In the genomic region with DNA sequence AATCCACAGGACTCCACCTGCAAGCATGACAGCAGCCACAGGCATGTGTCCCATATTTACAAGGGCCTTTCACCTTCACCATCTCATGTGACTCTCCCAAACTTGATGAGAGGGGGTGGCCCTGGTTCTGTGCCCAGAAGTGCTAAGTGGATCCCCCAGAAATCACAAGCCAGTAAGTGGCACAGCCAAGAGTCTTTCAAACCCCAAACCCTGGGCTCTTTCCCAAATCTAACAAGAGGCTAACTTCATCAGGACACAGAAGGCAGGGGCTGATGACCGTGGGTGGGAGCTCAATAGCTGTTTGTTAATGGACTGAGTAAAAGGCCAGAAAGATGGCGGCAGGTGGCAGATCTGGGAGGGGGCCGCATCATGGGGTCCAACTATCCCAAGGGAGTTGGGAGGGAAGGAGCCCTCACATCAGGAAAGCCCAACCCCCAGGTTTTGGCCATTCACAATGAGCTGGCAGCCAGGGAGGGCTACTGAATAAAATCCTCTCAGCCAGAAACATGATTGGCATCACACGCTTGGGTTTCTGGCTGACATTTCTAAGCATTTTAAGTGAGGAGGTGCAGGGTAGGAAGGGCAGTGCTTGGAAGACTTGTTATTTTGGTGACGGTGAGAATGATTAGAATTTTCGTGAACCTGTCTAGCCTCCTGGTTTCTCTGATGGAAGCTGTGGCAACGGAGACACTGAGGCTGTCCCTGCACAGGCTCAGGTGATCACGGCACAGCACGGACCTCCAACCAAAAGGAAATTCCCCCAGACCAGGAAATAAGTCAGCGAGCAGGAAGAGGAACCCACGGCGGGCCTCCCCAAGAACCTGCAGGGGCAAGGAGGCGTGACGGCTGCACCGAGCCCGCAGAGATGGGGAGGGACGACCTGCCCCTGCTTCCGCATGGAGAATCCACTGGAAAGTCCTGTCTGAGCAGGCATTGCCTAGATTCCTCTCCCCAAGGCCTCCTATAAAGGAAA, we compare ENCODE assay signal across 9 cellular contexts.
A peak's percentile ranks its signal among the peaks of the same experiment; 100 is the strongest.
DNase-seq lines count a peak whose midpoint lies in the region; ATAC-seq and TF ChIP-seq lines count a peak whose summit lies in the region.
"Had no signal": no experiment of that assay in that cellular context is flagged by ENCODE, and none has a peak within 500 bp of the region (broad histone marks: within the 10 kb centered on the region; RNA-seq: fewer than 3 reads in every experiment).

No MANE protein-coding gene starts in this region.

- H3K36me3 Mint-ChIP-seq in T-helper 1 cell treated with Interleukin-12 subunit alpha and Interleukin-12 subunit beta and Interleukin-4 antibody, amounts not matched to agents 30 μg/mL and 1 μg/mL, for 36 hours (ENCODE audit: low read depth) = peaks cover 75% of the 10 kb centered on the region

- H3K27ac Mint-ChIP-seq in T-helper 1 cell treated with Interleukin-12 subunit alpha and Interleukin-12 subunit beta and Interleukin-4 antibody, amounts not matched to agents 30 μg/mL and 1 μg/mL, for 36 hours = peak overlapping the region; percentile 81

- peak overlapping the region; percentile 87 for H3K4me2 ChIP-seq in BLaER1

- peaks cover 10% of the 10 kb centered on the region for H3K9me3 ChIP-seq in BLaER1
- no peaks in the 10 kb centered on the region for H3K9me3 ChIP-seq in left ventricle myocardium inferior (replicated peaks)

- peak overlapping the region; percentile 32; the same call in 1 of the 2 replicates for H3K9ac ChIP-seq in BLaER1

- peaks cover 15% of the 10 kb centered on the region for H3K9me3 Mint-ChIP-seq in T-helper 1 cell treated with Interleukin-12 subunit alpha and Interleukin-12 subunit beta and Interleukin-4 antibody, amounts not matched to agents 30 μg/mL and 1 μg/mL, for 36 hours

- no peak for TF ChIP-seq CTCF in left ventricle myocardium inferior (IDR thresholded peaks at IDR 0.05; ENCODE audit: borderline replicate concordance)

- H4K20me1 ChIP-seq in BLaER1 = peaks cover 73% of the 10 kb centered on the region; the same call in 1 of the 2 replicates

- DNase-seq in left ventricle myocardium inferior (peak; percentile 36), posterior vena cava (ENCODE audit: low spot score) (no peak), hepatic stellate cell (ENCODE audit: low spot score) (no peak), middle frontal gyrus (ENCODE audit: extremely low spot score, low spot score) (no peak)
- DNase-seq: KG1 had no signal

- H3K36me3 ChIP-seq in BLaER1 (peaks cover 59% of the 10 kb centered on the region), left ventricle myocardium inferior (peaks cover 20% of the 10 kb centered on the region)

- peak overlapping the region; percentile 54 for H3K4me3 Mint-ChIP-seq in T-helper 1 cell treated with Interleukin-12 subunit alpha and Interleukin-12 subunit beta and Interleukin-4 antibody, amounts not matched to agents 30 μg/mL and 1 μg/mL, for 36 hours

- peak overlapping the region; percentile 27; the same call in 1 of the 2 replicates for H3K4me3 ChIP-seq in BLaER1
- no peak overlapping the region for H3K4me3 ChIP-seq in left ventricle myocardium inferior

- peak overlapping the region; percentile 55 for H3K27ac ChIP-seq in BLaER1
- peak overlapping the region; percentile 86 for H3K27ac ChIP-seq in left ventricle myocardium inferior (replicated peaks)

- ATAC-seq in GM21360 (IDR thresholded peaks at IDR 0.05; ENCODE audit: unreplicated experiment) (peak; percentile 24), HG03521 (IDR thresholded peaks at IDR 0.05; ENCODE audit: unreplicated experiment) (no peak)

- H3K4me1 ChIP-seq in BLaER1 (peaks cover 89% of the 10 kb centered on the region), left ventricle myocardium inferior (peaks cover 93% of the 10 kb centered on the region)

- H3K27me3 ChIP-seq in BLaER1 (no peaks in the 10 kb centered on the region), left ventricle myocardium inferior (ENCODE audit: low read depth) (no peaks in the 10 kb centered on the region)

- H3K27me3 Mint-ChIP-seq in T-helper 1 cell treated with Interleukin-12 subunit alpha and Interleukin-12 subunit beta and Interleukin-4 antibody, amounts not matched to agents 30 μg/mL and 1 μg/mL, for 36 hours (ENCODE audit: low read depth) = no peaks in the 10 kb centered on the region

- intact Hi-C loops in left ventricle myocardium inferior (cut with micrococcal nuclease) = loop anchor here (10.0 kb wide), 1 partner anchor 140 kb away; a partner anchor contains a TSS
- intact Hi-C loops in posterior vena cava (cut with DNase I) = no loop called here

- peaks cover 95% of the 10 kb centered on the region for H3K4me1 Mint-ChIP-seq in T-helper 1 cell treated with Interleukin-12 subunit alpha and Interleukin-12 subunit beta and Interleukin-4 antibody, amounts not matched to agents 30 μg/mL and 1 μg/mL, for 36 hours (ENCODE audit: low read depth)
